1 cellular context compared by ENCODE assay signal in the genomic region with DNA sequence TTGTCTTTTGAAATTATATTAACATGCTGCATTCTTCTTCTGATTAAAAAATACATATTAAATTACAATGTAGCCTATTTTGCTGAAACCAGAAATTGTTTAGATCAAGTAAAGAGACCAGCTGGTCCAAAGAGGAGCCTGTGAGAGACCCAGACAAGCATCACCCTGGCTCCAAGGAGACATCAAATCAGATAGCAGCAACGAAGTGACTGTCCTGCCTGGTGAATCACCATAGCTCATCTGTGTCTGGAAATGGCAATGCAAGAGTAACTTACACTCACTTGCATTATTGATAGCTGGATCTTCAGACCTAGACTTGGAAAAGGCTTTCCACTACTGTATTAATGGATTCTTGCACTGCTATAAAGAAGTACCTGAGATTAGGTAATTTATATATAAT.
A peak's percentile ranks its signal among the peaks of the same experiment; 100 is the strongest.
TF ChIP-seq lines count a peak whose summit lies in the region.

No MANE protein-coding gene starts in this region.

TF ChIP-seq in IMR-90, 13 proteins besides CTCF, POLR2A, EP300 and RAD21 (continued from another document):
- TF ChIP-seq, protein P1, sequence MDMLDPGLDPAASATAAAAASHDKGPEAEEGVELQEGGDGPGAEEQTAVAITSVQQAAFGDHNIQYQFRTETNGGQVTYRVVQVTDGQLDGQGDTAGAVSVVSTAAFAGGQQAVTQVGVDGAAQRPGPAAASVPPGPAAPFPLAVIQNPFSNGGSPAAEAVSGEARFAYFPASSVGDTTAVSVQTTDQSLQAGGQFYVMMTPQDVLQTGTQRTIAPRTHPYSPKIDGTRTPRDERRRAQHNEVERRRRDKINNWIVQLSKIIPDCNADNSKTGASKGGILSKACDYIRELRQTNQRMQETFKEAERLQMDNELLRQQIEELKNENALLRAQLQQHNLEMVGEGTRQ (IDR thresholded peaks at IDR 0.05; ENCODE audit: low read depth, low read length) = no peak
- TF ChIP-seq CEBPB (IDR thresholded peaks at IDR 0.05; ENCODE audit: low read depth, low read length) = peak; percentile 31; the same call in 1 of the 2 replicates
